ENCODE assay signal across 11 cellular contexts in the genomic region with DNA sequence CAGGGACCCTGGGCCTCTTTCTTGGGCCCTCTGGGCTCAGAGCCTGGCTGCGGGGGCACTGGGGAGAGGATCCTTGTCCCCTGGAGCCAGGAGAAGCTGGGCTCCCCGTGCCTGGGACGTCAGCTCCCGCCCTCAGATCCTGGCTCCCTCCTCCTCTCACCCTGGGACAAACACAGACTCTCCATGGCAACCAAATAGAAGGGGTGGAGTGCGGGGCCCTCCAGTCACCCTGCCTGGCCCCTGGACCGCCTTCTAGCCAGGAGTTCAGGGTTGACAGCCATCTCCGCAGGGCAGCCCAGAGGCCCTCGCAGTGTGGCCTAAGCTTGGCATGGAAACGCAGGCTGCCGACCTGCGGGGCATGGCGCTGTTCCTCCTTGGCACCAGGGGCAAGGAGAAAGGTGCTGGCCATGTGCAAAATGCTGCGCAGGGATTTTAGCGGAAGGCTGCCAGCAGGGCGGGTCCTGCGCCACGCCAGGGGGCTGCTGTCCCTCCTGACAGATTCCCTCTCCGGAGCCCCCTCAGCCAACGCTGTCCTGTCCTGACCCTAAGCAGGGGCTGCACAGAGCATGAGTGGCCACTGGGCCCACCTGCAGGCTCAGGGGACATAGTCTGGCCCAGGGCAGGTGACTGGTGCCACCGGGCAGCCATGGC. TPM values are rescaled to one million over a fixed set of nuclear protein-coding genes. Genes with fewer than 3 reads are reported as not detected.
A peak's percentile ranks its signal among the peaks of the same experiment; 100 is the strongest.
DNase-seq lines count a peak whose midpoint lies in the region; ATAC-seq and TF ChIP-seq lines count a peak whose summit lies in the region.
"Had no signal": no experiment of that assay in that cellular context is flagged by ENCODE, and none has a peak within 500 bp of the region (broad histone marks: within the 10 kb centered on the region; RNA-seq: fewer than 3 reads in every experiment).

No MANE protein-coding gene starts in this region.

- peak; percentile 77 for ATAC-seq in effector memory CD8-positive, alpha-beta T cell (replicated peaks)
- peak; percentile 15 to 58 (median 32) for ATAC-seq in right lobe of liver
- ATAC-seq in GM19455 (IDR thresholded peaks at IDR 0.05; ENCODE audit: unreplicated experiment): no peak
- ATAC-seq in GM18519 (IDR thresholded peaks at IDR 0.05; ENCODE audit: low FRiP score, unreplicated experiment): no peak
- ATAC-seq: naive thymus-derived CD8-positive, alpha-beta T cell; stimulated activated naive CD8-positive, alpha-beta T cell treated with anti-CD3 and anti-CD28 coated beads, Interleukin-15, Interleukin-2, amounts not matched to agents 100 U/mL and 50 U/mL, for 24 hours had no signal

- WGBS in right lobe of liver (ENCODE audit: insufficient coverage, low coverage, low lambda C conversion rate, missing lambda C conversion rate): no CpG with 5 or more reads among the region's 20 CpGs

- peaks cover 5 to 8% of the 10 kb centered on the region in 2 donors for H3K4me1 Mint-ChIP-seq in effector memory CD8-positive, alpha-beta T cell (ENCODE audit: low read depth in 2 of 2)

- peaks cover 11 to 16% of the 10 kb centered on the region in 2 donors for H3K27me3 Mint-ChIP-seq in effector memory CD8-positive, alpha-beta T cell

- H3K9me3 Mint-ChIP-seq in effector memory CD8-positive, alpha-beta T cell: no peaks in the 10 kb centered on the region
- H3K9me3 Mint-ChIP-seq: naive thymus-derived CD8-positive, alpha-beta T cell had no signal

- H3K9me3 ChIP-seq in right lobe of liver (no peaks in the 10 kb centered on the region), skeletal muscle tissue (ENCODE audit: control insufficient read depth in 3 of 3, low read length in 3 of 3) (no peaks in the 10 kb centered on the region)

- no peaks in the 10 kb centered on the region for H3K4me1 ChIP-seq in right lobe of liver
- H3K4me1 ChIP-seq in skeletal muscle tissue (ENCODE audit: control insufficient read depth in 3 of 3, insufficient read depth in 3 of 3, low read length in 3 of 3): peaks cover 4 to 10% (median 6%) of the 10 kb centered on the region in 3 donors

- TF ChIP-seq CTCF in right lobe of liver (IDR thresholded peaks at IDR 0.05): no peak

- no peak overlapping the region for H3K4me3 Mint-ChIP-seq in effector memory CD8-positive, alpha-beta T cell
- H3K4me3 Mint-ChIP-seq: naive thymus-derived CD8-positive, alpha-beta T cell had no signal

- peaks cover 5% of the 10 kb centered on the region for H3K36me3 Mint-ChIP-seq in effector memory CD8-positive, alpha-beta T cell (ENCODE audit: insufficient read depth)
- H3K36me3 Mint-ChIP-seq: naive thymus-derived CD8-positive, alpha-beta T cell had no signal

- TF ChIP-seq POLR2A in right lobe of liver (IDR thresholded peaks at IDR 0.05): no peak

- no peaks in the 10 kb centered on the region for H3K27me3 ChIP-seq in right lobe of liver
- H3K27me3 ChIP-seq in skeletal muscle tissue (ENCODE audit: control insufficient read depth in 3 of 3, insufficient read depth in 3 of 3, low read length in 3 of 3): peaks cover 20 to 47% (median 37%) of the 10 kb centered on the region in 3 donors

- H3K9ac ChIP-seq in skeletal muscle tissue (ENCODE audit: low read depth in 1 of 3, low read length in 3 of 3): peak overlapping the region in 1 of 3 donors; percentile 60

- DNase-seq in HuH-7 (ENCODE audit: low spot score): peak; percentile 45
- DNase-seq in effector memory CD8-positive, alpha-beta T cell: no peak
- DNase-seq in right lobe of liver: peak; percentile 11 to 46 (median 33)
- no peak for DNase-seq in NCI-H187 treated with DMSO at 0.1 percent for 48 hours (lab: John Stamatoyannopoulos, UW)
- DNase-seq: NCI-H187; stimulated activated CD4-positive, alpha-beta T cell treated with anti-CD3 and anti-CD28 coated beads, Interleukin-1b, Interleukin-23, amount 100 ng/mL, for 48 hours; stimulated activated naive CD8-positive, alpha-beta T cell treated with anti-CD3 and anti-CD28 coated beads, Interleukin-15, Interleukin-2, amounts not matched to agents 100 U/mL and 50 U/mL, for 24 hours had no signal

- H3K27ac ChIP-seq in right lobe of liver (no peak overlapping the region), skeletal muscle tissue (ENCODE audit: low read depth, low read length) (no peak overlapping the region)

- intact Hi-C loops in right lobe of liver (cut with DNase I): loop anchor here in 1 of 2 donors (5.0 kb wide), 1 partner anchor 92 kb away; no protein-coding TSS in a partner anchor

- H3K27ac Mint-ChIP-seq in effector memory CD8-positive, alpha-beta T cell: no peak overlapping the region
- H3K27ac Mint-ChIP-seq: naive thymus-derived CD8-positive, alpha-beta T cell had no signal

- H3K36me3 ChIP-seq in right lobe of liver (no peaks in the 10 kb centered on the region), skeletal muscle tissue (ENCODE audit: control insufficient read depth in 3 of 3, insufficient read depth in 3 of 3, low read length in 3 of 3) (no peaks in the 10 kb centered on the region)

- peak overlapping the region in 2 of 3 donors; percentile 9 to 21 for H3K4me3 ChIP-seq in right lobe of liver
- peak overlapping the region; percentile 33 to 63 (median 48) for H3K4me3 ChIP-seq in skeletal muscle tissue (ENCODE audit: low read length in 3 of 3)

RNA-seq across cellular contexts. Expression of gene ZDHHC11, which starts 1.0 kb away (rescaled TPM):
- total RNA-seq in right lobe of liver: 10 to 100 TPM in 2 of 6 experiments, 1 to 10 TPM in 3, under 1 TPM in 1; 0.50 to 14.4 (median 5.8) TPM
- 1.0 TPM for total RNA-seq in skeletal muscle tissue

RNA-seq across cellular contexts. Expression of gene BRD9, which starts 42.8 kb away (rescaled TPM):
- total RNA-seq in right lobe of liver (10 to 100 TPM; 10.7 to 16.7 (median 13.8) TPM), skeletal muscle tissue (22.4 TPM)

RNA-seq across cellular contexts. Expression of gene TRIP13, which starts 42.9 kb away (rescaled TPM):
- total RNA-seq in right lobe of liver: 1 to 10 TPM in 2 of 6 experiments, under 1 TPM in 4; 0.15 to 3.2 (median 0.70) TPM
- total RNA-seq in skeletal muscle tissue: 5.7 TPM

Comparison
In these comparisons a context has a peak if more than half of its experiments do, and no peak if none do; other contexts are left out.
1. DNase-seq: peak in HuH-7 (single experiment) and right lobe of liver (3 of 3); none in effector memory CD8-positive, alpha-beta T cell (0 of 3) and NCI-H187 treated with DMSO at 0.1 percent for 48 hours (single experiment).
2. ATAC-seq: peak in effector memory CD8-positive, alpha-beta T cell (single experiment) and right lobe of liver (4 of 4); none in GM19455 (single experiment) and GM18519 (single experiment).